Comparison of ENCODE assay signal across 9 cellular contexts in genomic region chr11:44316388-44317240, GRCh38. TPM values are rescaled to one million over a fixed set of nuclear protein-coding genes. Genes with fewer than 3 reads are reported as not detected.
DNase-seq lines count a peak whose midpoint lies in the region; ATAC-seq, FAIRE-seq and TF ChIP-seq lines count a peak whose summit lies in the region.
"Had no signal": no experiment of that assay in that cellular context is flagged by ENCODE, and none has a peak within 500 bp of the region (broad histone marks: within the 10 kb centered on the region; RNA-seq: fewer than 3 reads in every experiment).

No MANE protein-coding gene starts in this region.

- no peak overlapping the region for H3K14ac ChIP-seq in H1 (ENCODE audit: insufficient read length)

- FAIRE-seq in H1 (lab: Jason Lieb, UNC): no peak
- FAIRE-seq in D721Med (lab: Jason Lieb, UNC): no peak

- no peaks in the 10 kb centered on the region for H3K79me1 ChIP-seq in H1 (ENCODE audit: low read depth, low read length)

- no peaks in the 10 kb centered on the region for H3K9me3 ChIP-seq in CD8-positive, alpha-beta memory T cell (ENCODE audit: low read length)
- no peaks in the 10 kb centered on the region for H3K9me3 ChIP-seq in H1 (ENCODE audit: insufficient read depth in 2 of 2, low read depth in 1 of 2, low read length in 1 of 2)

- H3K9ac ChIP-seq in H1 (replicated peaks in 1 of 4; ENCODE audit: extremely low read depth in 1 of 4, low read depth in 3 of 4, low read length in 3 of 4): no peak overlapping the region

- ATAC-seq in omental fat pad (ENCODE audit: low FRiP score) (peak; percentile 37), HG03439 (IDR thresholded peaks at IDR 0.05; ENCODE audit: unreplicated experiment) (no peak)

- DNase-seq in CD8-positive, alpha-beta memory T cell: no peak
- peak; percentile 43 for DNase-seq in NCI-H146 treated with DMSO at 0.1 percent for 48 hours (lab: John Stamatoyannopoulos, UW; ENCODE audit: unreplicated experiment)
- peak in 1 of 2 experiments; percentile 81 for DNase-seq in H1 (ENCODE audit: low read depth in 1 of 2, low spot score in 2 of 2)
- DNase-seq in omental fat pad (ENCODE audit: low spot score): no peak
- DNase-seq in HuH-7.5 (ENCODE audit: low spot score): no peak
- no peak for DNase-seq in D721Med (ENCODE audit: insufficient read length, low spot score)
- no peak for DNase-seq in kidney glomerular epithelial cell (lab: John Stamatoyannopoulos, UW)

- CTCF ChIA-PET in CD8-positive, alpha-beta memory T cell (lab: Charles Lee): interaction anchor here (1.2 kb wide), 1 partner anchor 30 kb away, joined by 3 read pairs; no protein-coding TSS in a partner anchor
- CTCF ChIA-PET in H1 (lab: Charles Lee; ENCODE audit: partially characterized antibody): interaction anchor here (0.6 to 8.6 kb wide), 11 partner anchors 9 to 169 kb away, joined by 3 to 41 read pairs (median 4); no protein-coding TSS in a partner anchor

- peaks cover 13 to 31% (median 13%) of the 10 kb centered on the region in 3 donors for H3K4me1 Mint-ChIP-seq in CD8-positive, alpha-beta memory T cell

- 3% methylated on average over 64 of the region's 64 CpGs; no CpG with 5 or more reads in 1 of the 2 experiments for whole genome bisulfite sequencing in H1 (ENCODE audit: extremely low coverage in 1 of 2, insufficient coverage in 1 of 2, insufficient read length in 1 of 2, insufficient replicate concordance in 2 of 2, low coverage in 1 of 2, low lambda C conversion rate in 2 of 2, missing lambda C conversion rate in 1 of 2), 2 experiments

- H3K36me3 ChIP-seq in CD8-positive, alpha-beta memory T cell (ENCODE audit: insufficient read depth, low read length): no peaks in the 10 kb centered on the region
- no peaks in the 10 kb centered on the region; a peak in 1 of 8 replicates for H3K36me3 ChIP-seq in H1 (ENCODE audit: control insufficient read depth in 2 of 4, insufficient read depth in 4 of 4, low read length in 3 of 4)

- no peaks in the 10 kb centered on the region for H3K4me1 ChIP-seq in CD8-positive, alpha-beta memory T cell (ENCODE audit: insufficient read depth, low read length)
- H3K4me1 ChIP-seq in H1 (replicated peaks in 1 of 4; ENCODE audit: control insufficient read depth in 3 of 4, insufficient read depth in 4 of 4, low read length in 3 of 4): peaks cover 0 to 30% (median 19%) of the 10 kb centered on the region in 4 experiments; a peak in 6 of 7 replicates

- no peak overlapping the region for H2BK15ac ChIP-seq in H1 (ENCODE audit: low read length)

- H2BK12ac ChIP-seq in H1 (ENCODE audit: low read depth, low read length): 0 out of 2 replicates have a peak overlapping the region, but pooled peaks have one; percentile 82

- TF ChIP-seq CTCF in H1 (IDR thresholded peaks at IDR 0.05; ENCODE audit: control extremely low read depth in 1 of 3, insufficient read depth in 1 of 3, low read depth in 1 of 3, low read length in 3 of 3) (peak in 1 of 3 experiments; percentile 12; a peak in 1 of 4 replicates), omental fat pad (IDR thresholded peaks at IDR 0.05) (no peak), D721Med (IDR thresholded peaks at IDR 0.05; ENCODE audit: insufficient read depth, missing control alignments) (no peak)

- peak overlapping the region; percentile 61; the same call in 1 of the 2 replicates for H2BK20ac ChIP-seq in H1 (ENCODE audit: low read length)

- H4K91ac ChIP-seq in H1 (replicated peaks; ENCODE audit: insufficient read length, low read length): no peak overlapping the region

- no peak overlapping the region for H2BK120ac ChIP-seq in H1 (replicated peaks; ENCODE audit: low read depth, low read length)

- peaks cover 5% of the 10 kb centered on the region; the same call in 1 of the 2 replicates for H3K23me2 ChIP-seq in H1 (ENCODE audit: low read depth, low read length)

- peak overlapping the region in 6 of 7 donors; percentile 25 to 77 (median 58) for H3K4me3 Mint-ChIP-seq in CD8-positive, alpha-beta memory T cell

- TF ChIP-seq RAD21 in H1 (IDR thresholded peaks at IDR 0.05 in 1 of 2, conservative IDR thresholded peaks at IDR 0.05 in 1 of 2; ENCODE audit: low read depth in 2 of 2, low read length in 2 of 2): peak; percentile 16; a peak in 2 of 4 replicates

- 0 out of 2 replicates have a peak overlapping the region, but pooled peaks have one; percentile 41 for H3K18ac ChIP-seq in H1 (ENCODE audit: extremely low read depth, low read length)

- POLR2A ChIA-PET in CD8-positive, alpha-beta memory T cell (lab: Charles Lee): no interaction called here
- POLR2A ChIA-PET in H1 (lab: Charles Lee; ENCODE audit: partially characterized antibody): interaction anchor here (0.6 to 5.6 kb wide), 3 partner anchors 11 to 20 kb away, joined by 5 to 47 read pairs (median 11); no protein-coding TSS in a partner anchor

- no peak overlapping the region for H3K56ac ChIP-seq in H1 (replicated peaks; ENCODE audit: insufficient read length, low read depth, low read length)

- no peak overlapping the region for H3K4me3 ChIP-seq in CD8-positive, alpha-beta memory T cell (ENCODE audit: low read length)
- H3K4me3 ChIP-seq in H1 (ENCODE audit: extremely low read depth in 1 of 4, insufficient read depth in 2 of 4, low read depth in 3 of 4, low read length in 4 of 4): peak overlapping the region; percentile 13 to 58 (median 20); a peak in 7 of 8 replicates

- peak overlapping the region; percentile 53 for H4K8ac ChIP-seq in H1 (ENCODE audit: extremely low read depth, insufficient read depth, low read length)

- H4K20me1 ChIP-seq in H1 (replicated peaks in 1 of 2; ENCODE audit: control insufficient read depth in 1 of 2, insufficient read depth in 2 of 2, low read length in 2 of 2): peaks cover 30 to 41% of the 10 kb centered on the region in 2 experiments

- H3K23ac ChIP-seq in H1 (ENCODE audit: insufficient read length): no peak overlapping the region

- no peak overlapping the region for H2AK5ac ChIP-seq in H1 (ENCODE audit: low read depth, low read length)

- H3K27ac ChIP-seq in CD8-positive, alpha-beta memory T cell (ENCODE audit: low read depth, low read length): no peak overlapping the region
- H3K27ac ChIP-seq in H1 (ENCODE audit: low read depth, low read length): no peak overlapping the region

- peak overlapping the region; percentile 60 to 85 for H3K4me2 ChIP-seq in H1 (ENCODE audit: insufficient read depth in 1 of 2, low read depth in 2 of 2, low read length in 2 of 2)

- peaks cover 55% of the 10 kb centered on the region for H3K27me3 ChIP-seq in CD8-positive, alpha-beta memory T cell (ENCODE audit: insufficient read depth, low read length, poor library complexity, severe bottlenecking)
- H3K27me3 ChIP-seq in H1 (replicated peaks in 1 of 4; ENCODE audit: control insufficient read depth in 3 of 4, extremely low read depth in 1 of 4, insufficient read depth in 3 of 4, low read length in 3 of 4): peaks cover 99 to 100% (median 100%) of the 10 kb centered on the region in 4 experiments

- H3K27ac Mint-ChIP-seq in CD8-positive, alpha-beta memory T cell: no peak overlapping the region

- no peak overlapping the region for H2BK5ac ChIP-seq in H1 (ENCODE audit: low read depth, low read length)

- H3K79me2 ChIP-seq in H1 (ENCODE audit: control insufficient read depth in 1 of 2, insufficient read depth in 2 of 2, low read length in 2 of 2): no peaks in the 10 kb centered on the region

- TF ChIP-seq EP300 in H1 (IDR thresholded peaks at IDR 0.05; ENCODE audit: borderline replicate concordance in 1 of 2, low read depth in 2 of 2, low read length in 2 of 2): no peak; a peak in 1 of 3 replicates

- peaks cover 83 to 87% of the 10 kb centered on the region in 2 donors for H3K27me3 Mint-ChIP-seq in CD8-positive, alpha-beta memory T cell

- H3K4ac ChIP-seq in H1 (replicated peaks; ENCODE audit: insufficient read length, low read depth, low read length): no peak overlapping the region

- no peak for TF ChIP-seq POLR2A in H1 (IDR thresholded peaks at IDR 0.05; ENCODE audit: control extremely low read depth in 1 of 2, low read depth in 2 of 2, low read length in 2 of 2)

- no peak overlapping the region for H4K5ac ChIP-seq in H1 (ENCODE audit: insufficient read length, low read depth, low read length)

- peaks cover 0 to 2% (median 1%) of the 10 kb centered on the region in 5 donors for H3K9me3 Mint-ChIP-seq in CD8-positive, alpha-beta memory T cell

- 0 out of 2 replicates have a peak overlapping the region, but pooled peaks have one; percentile 49 for H2AFZ ChIP-seq in H1 (ENCODE audit: low read length)

- no peaks in the 10 kb centered on the region for H3K36me3 Mint-ChIP-seq in CD8-positive, alpha-beta memory T cell

TF ChIP-seq in H1, 55 proteins besides CTCF, POLR2A, EP300 and RAD21 (continues in another document):
- peak; percentile 94 for TF ChIP-seq SUZ12 (IDR thresholded peaks at IDR 0.05; ENCODE audit: low read length)
- 0 out of 4 replicates have a peak, but pooled peaks of 1 of the 2 experiments have one; percentile 28 for TF ChIP-seq SIN3A (conservative IDR thresholded peaks at IDR 0.05 in 1 of 2, IDR thresholded peaks at IDR 0.05 in 1 of 2; ENCODE audit: low read depth in 1 of 2, low read length in 2 of 2)
- no peak for TF ChIP-seq BCL11A (IDR thresholded peaks at IDR 0.05; ENCODE audit: low read depth in 2 of 2, low read length in 2 of 2)
- TF ChIP-seq RXRA (IDR thresholded peaks at IDR 0.05; ENCODE audit: insufficient read depth, low read depth, low read length): no peak
- peak; percentile 33; the same call in 1 of the 2 replicates for TF ChIP-seq MAX (IDR thresholded peaks at IDR 0.05)
- TF ChIP-seq KDM5A (IDR thresholded peaks at IDR 0.05; ENCODE audit: low read length): no peak
- TF ChIP-seq E2F6 (IDR thresholded peaks at IDR 0.05): peak; percentile 58; the same call in 1 of the 2 replicates
- TF ChIP-seq SP1 (IDR thresholded peaks at IDR 0.05; ENCODE audit: low read depth, low read length): peak; percentile 77; the same call in 1 of the 2 replicates

RNA-seq across cellular contexts. Expression of gene ALX4, which starts 6.7 kb away (rescaled TPM):
- total RNA-seq in CD8-positive, alpha-beta memory T cell: not detected
- not detected for polyA plus RNA-seq in CD8-positive, alpha-beta memory T cell
- not detected in 2 replicates for total RNA-seq in H1 (2021; fragmentation: NEBNext Ultra II Directional; extraction: Animal tissue kit (Norgen Biotek cat#: 25700))
- polyA plus RNA-seq in H1 (2011; rRNA removed): not detected in 2 replicates
- not detected for polyA plus RNA-seq in H1 (2011; cell fraction: cytosol; rRNA removed)
- polyA plus RNA-seq in H1 (2011; cell fraction: nucleus; rRNA removed): not detected
- 0.05 to 0.06 TPM in 2 of 4 replicates, not detected in the others for polyA plus RNA-seq in H1 (2012, experiment 1 of 2)
- not detected for polyA plus RNA-seq in H1 (2012, experiment 2 of 2)
- polyA plus RNA-seq in H1 (2013, experiment 1 of 2): not detected
- not detected for polyA plus RNA-seq in H1 (2013, experiment 2 of 2)
- polyA minus RNA-seq in H1 (2011; rRNA and poly(A)+ RNA removed): not detected in 2 replicates
- not detected for polyA minus RNA-seq in H1 (2011; cell fraction: cytosol; rRNA and poly(A)+ RNA removed)
- polyA minus RNA-seq in H1 (2011; cell fraction: nucleus; rRNA and poly(A)+ RNA removed): not detected
- total RNA-seq in omental fat pad: under 1 TPM in 3 of 4 donors, not detected in 1; 0.09 to 0.32 (median 0.13) TPM
- total RNA-seq: renal cortical epithelial cell had no signal
